Comparison of ENCODE assay signal across 1 cellular context in genomic region chr3:175266478-175266877, GRCh38.
TF ChIP-seq lines count a peak whose summit lies in the region.

No MANE protein-coding gene starts in this region.

TF ChIP-seq in SK-N-SH, 30 proteins besides CTCF, POLR2A, EP300 and RAD21 (continued from another document):
- TF ChIP-seq, protein P1, sequence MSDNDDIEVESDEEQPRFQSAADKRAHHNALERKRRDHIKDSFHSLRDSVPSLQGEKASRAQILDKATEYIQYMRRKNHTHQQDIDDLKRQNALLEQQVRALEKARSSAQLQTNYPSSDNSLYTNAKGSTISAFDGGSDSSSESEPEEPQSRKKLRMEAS (IDR thresholded peaks at IDR 0.05; ENCODE audit: low read depth): no peak
- TF ChIP-seq, protein P2, sequence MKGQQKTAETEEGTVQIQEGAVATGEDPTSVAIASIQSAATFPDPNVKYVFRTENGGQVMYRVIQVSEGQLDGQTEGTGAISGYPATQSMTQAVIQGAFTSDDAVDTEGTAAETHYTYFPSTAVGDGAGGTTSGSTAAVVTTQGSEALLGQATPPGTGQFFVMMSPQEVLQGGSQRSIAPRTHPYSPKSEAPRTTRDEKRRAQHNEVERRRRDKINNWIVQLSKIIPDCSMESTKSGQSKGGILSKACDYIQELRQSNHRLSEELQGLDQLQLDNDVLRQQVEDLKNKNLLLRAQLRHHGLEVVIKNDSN (IDR thresholded peaks at IDR 0.05; ENCODE audit: borderline replicate concordance, low read depth): no peak
- TF ChIP-seq RCOR1 (IDR thresholded peaks at IDR 0.05; ENCODE audit: low read length): no peak
- no peak for TF ChIP-seq ELF1 (IDR thresholded peaks at IDR 0.05)
- TF ChIP-seq RXRA (IDR thresholded peaks at IDR 0.05; ENCODE audit: borderline replicate concordance, low read depth): no peak
- TF ChIP-seq IRF3 (IDR thresholded peaks at IDR 0.05; ENCODE audit: low read depth, low read length): no peak
- no peak for TF ChIP-seq FOXM1 (IDR thresholded peaks at IDR 0.05; ENCODE audit: low read depth)
- TF ChIP-seq NFIC (IDR thresholded peaks at IDR 0.05; ENCODE audit: borderline replicate concordance): no peak
